Comparison of ENCODE assay signal across 10 cellular contexts in the genomic region with DNA sequence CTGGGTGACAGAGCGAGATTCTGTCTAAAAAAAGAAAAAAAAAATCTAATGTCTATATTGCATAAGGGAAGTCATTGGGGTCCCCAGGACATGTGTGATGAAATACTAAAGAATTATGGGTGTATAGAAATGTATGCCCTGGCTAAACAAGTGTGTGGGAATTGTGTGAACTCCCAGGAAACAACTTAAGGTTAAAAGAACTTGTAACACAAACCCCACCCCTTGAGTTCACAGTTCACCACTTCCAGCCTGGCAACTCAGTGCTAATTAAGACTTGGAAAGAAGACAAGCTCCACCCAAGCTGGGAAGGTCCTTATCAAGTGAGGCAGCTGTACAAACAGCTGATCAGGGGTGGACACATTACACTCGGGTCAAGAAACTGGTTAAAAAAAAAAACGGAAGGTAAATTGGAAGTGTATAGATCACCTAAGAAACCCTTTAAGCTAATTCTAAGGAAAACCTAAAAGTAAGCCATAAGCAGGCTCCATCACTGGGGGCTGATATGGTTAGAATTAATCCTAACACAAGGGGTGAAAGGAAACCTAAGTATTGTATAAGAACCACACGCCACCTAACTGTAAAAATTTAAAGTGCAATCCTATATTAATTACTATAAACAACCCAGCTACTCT. TPM values are rescaled to one million over a fixed set of nuclear protein-coding genes. Genes with fewer than 3 reads are reported as not detected.
DNase-seq lines count a peak whose midpoint lies in the region; ATAC-seq, FAIRE-seq and TF ChIP-seq lines count a peak whose summit lies in the region.
"Had no signal": no experiment of that assay in that cellular context is flagged by ENCODE, and none has a peak within 500 bp of the region (broad histone marks: within the 10 kb centered on the region; RNA-seq: fewer than 3 reads in every experiment).

No MANE protein-coding gene starts in this region.

- CTCF ChIA-PET in HEK293T (lab: Yijun Ruan, JAX), result interaction anchor here (0.6 to 1.3 kb wide), 3 partner anchors 8 to 120 kb away, joined by 3 read pairs; no protein-coding TSS in a partner anchor

- FAIRE-seq in frontal cortex (lab: Jason Lieb, UNC), result no peak

- H3K27me3 Mint-ChIP-seq in activated T-cell treated with anti-CD3 and anti-CD28 coated beads, Interleukin-2, amount 50 U/mL, for 4 hours (ENCODE audit: low read depth), result peaks cover 5% of the 10 kb centered on the region

- H3K4me3 ChIP-seq in esophagus muscularis mucosa, result no peak overlapping the region
- H3K4me3 ChIP-seq in thyroid gland (replicated peaks in 1 of 3), result no peak overlapping the region

- no peak for TF ChIP-seq POLR2A in esophagus muscularis mucosa (IDR thresholded peaks at IDR 0.05; ENCODE audit: low read depth)
- TF ChIP-seq POLR2A in thyroid gland (IDR thresholded peaks at IDR 0.05), result no peak

- H3K36me3 Mint-ChIP-seq in activated T-cell treated with anti-CD3 and anti-CD28 coated beads, Interleukin-2, amount 50 U/mL, for 4 hours (ENCODE audit: insufficient read depth), result no peaks in the 10 kb centered on the region

- H3K27ac ChIP-seq in esophagus muscularis mucosa (replicated peaks in 1 of 4), result peak overlapping the region; percentile 78 to 88 (median 84)
- H3K27ac ChIP-seq in thyroid gland, result peak overlapping the region; percentile 87 to 95 (median 92)

- no peak for ATAC-seq in activated T-cell treated with anti-CD3 and anti-CD28 coated beads, Interleukin-2, amount 50 U/mL, for 4 hours
- ATAC-seq in HG02588 (IDR thresholded peaks at IDR 0.05; ENCODE audit: unreplicated experiment), result no peak

- no peak for TF ChIP-seq EP300 in esophagus muscularis mucosa (IDR thresholded peaks at IDR 0.05)

- H3K4me1 Mint-ChIP-seq in activated T-cell treated with anti-CD3 and anti-CD28 coated beads, Interleukin-2, amount 50 U/mL, for 4 hours (ENCODE audit: low read depth), result peaks cover 48% of the 10 kb centered on the region

- no peaks in the 10 kb centered on the region for H3K9me3 Mint-ChIP-seq in activated T-cell treated with anti-CD3 and anti-CD28 coated beads, Interleukin-2, amount 50 U/mL, for 4 hours
- H3K9me3 Mint-ChIP-seq: activated B cell treated with CpG ODN at 0.5 μM for 24 hours, memory B cell had no signal

- intact Hi-C loops in esophagus muscularis mucosa (cut with DNase I), result loop anchor here (5.0 kb wide), 1 partner anchor 80 kb away; no protein-coding TSS in a partner anchor
- intact Hi-C loops in thyroid gland (cut with DNase I), result no loop called here

- peaks cover 0 to 9% (median 2%) of the 10 kb centered on the region in 4 donors for H3K36me3 ChIP-seq in esophagus muscularis mucosa
- H3K36me3 ChIP-seq in thyroid gland, result no peaks in the 10 kb centered on the region

- no peak for DNase-seq in activated T-cell treated with anti-CD3 and anti-CD28 coated beads, Interleukin-2, amount 50 U/mL, for 4 hours
- no peak for DNase-seq in activated T-cell treated with anti-CD3 and anti-CD28 coated beads, Interleukin-2, amount 50 U/mL, for 48 hours
- DNase-seq in NCI-H774 (lab: John Stamatoyannopoulos, UW), result peak; percentile 75
- no peak for DNase-seq in esophagus muscularis mucosa (ENCODE audit: extremely low spot score)
- peak; percentile 41 to 43 for DNase-seq in thyroid gland
- DNase-seq in frontal cortex (ENCODE audit: low spot score in 2 of 2), result no peak
- no peak for DNase-seq in HEK293T (ENCODE audit: extremely low spot score)
- DNase-seq: activated B cell treated with CpG ODN at 0.5 μM for 24 hours had no signal

- POLR2A ChIA-PET in HEK293T (lab: Yijun Ruan, JAX), result interaction anchor here (1.0 kb wide), 1 partner anchor 94 kb away, joined by 3 read pairs; a partner anchor contains a TSS

- TF ChIP-seq CTCF in esophagus muscularis mucosa (IDR thresholded peaks at IDR 0.05) (no peak), thyroid gland (IDR thresholded peaks at IDR 0.05) (no peak)

- WGBS in esophagus muscularis mucosa, result 43% methylated on average over 4 of the region's 4 CpGs
- WGBS in thyroid gland, 2 donors, result 42 to 48% methylated on average over 4 of the region's 4 CpGs

- no peaks in the 10 kb centered on the region for H3K9me3 ChIP-seq in esophagus muscularis mucosa
- no peaks in the 10 kb centered on the region for H3K9me3 ChIP-seq in thyroid gland

- peak overlapping the region; percentile 25 for H3K4me3 Mint-ChIP-seq in activated T-cell treated with anti-CD3 and anti-CD28 coated beads, Interleukin-2, amount 50 U/mL, for 4 hours
- H3K4me3 Mint-ChIP-seq: activated B cell treated with CpG ODN at 0.5 μM for 24 hours, memory B cell had no signal

- H3K27me3 ChIP-seq in esophagus muscularis mucosa (no peaks in the 10 kb centered on the region), thyroid gland (no peaks in the 10 kb centered on the region)

- H3K4me1 ChIP-seq in esophagus muscularis mucosa (peaks cover 36 to 47% (median 45%) of the 10 kb centered on the region in 4 donors), thyroid gland (peaks cover 36 to 41% of the 10 kb centered on the region in 2 donors)

TF ChIP-seq in HEK293T, 16 proteins besides CTCF, POLR2A, EP300 and RAD21:
- TF ChIP-seq, protein P1, sequence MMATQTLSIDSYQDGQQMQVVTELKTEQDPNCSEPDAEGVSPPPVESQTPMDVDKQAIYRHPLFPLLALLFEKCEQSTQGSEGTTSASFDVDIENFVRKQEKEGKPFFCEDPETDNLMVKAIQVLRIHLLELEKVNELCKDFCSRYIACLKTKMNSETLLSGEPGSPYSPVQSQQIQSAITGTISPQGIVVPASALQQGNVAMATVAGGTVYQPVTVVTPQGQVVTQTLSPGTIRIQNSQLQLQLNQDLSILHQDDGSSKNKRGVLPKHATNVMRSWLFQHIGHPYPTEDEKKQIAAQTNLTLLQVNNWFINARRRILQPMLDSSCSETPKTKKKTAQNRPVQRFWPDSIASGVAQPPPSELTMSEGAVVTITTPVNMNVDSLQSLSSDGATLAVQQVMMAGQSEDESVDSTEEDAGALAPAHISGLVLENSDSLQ (IDR thresholded peaks at IDR 0.05), result no peak
- TF ChIP-seq HDGF (IDR thresholded peaks at IDR 0.05; ENCODE audit: borderline replicate concordance) (no peak), SUZ12 (IDR thresholded peaks at IDR 0.05) (no peak), ZNF384 (IDR thresholded peaks at IDR 0.05) (no peak), CTBP1 (IDR thresholded peaks at IDR 0.05; ENCODE audit: borderline replicate concordance) (no peak), ELF4 (IDR thresholded peaks at IDR 0.05) (no peak), TARDBP (IDR thresholded peaks at IDR 0.05) (no peak), FOXA1 (IDR thresholded peaks at IDR 0.05) (no peak), LEF1 (IDR thresholded peaks at IDR 0.05; ENCODE audit: borderline replicate concordance) (no peak), L3MBTL2 (conservative IDR thresholded peaks at IDR 0.05) (no peak), ARNT (IDR thresholded peaks at IDR 0.05) (no peak), SP1 (IDR thresholded peaks at IDR 0.05) (no peak), FOXM1 (IDR thresholded peaks at IDR 0.05; ENCODE audit: borderline replicate concordance) (no peak), NFRKB (IDR thresholded peaks at IDR 0.05) (no peak), BHLHE40 (IDR thresholded peaks at IDR 0.05; ENCODE audit: borderline replicate concordance) (no peak), FOXK2 (IDR thresholded peaks at IDR 0.05) (no peak)

RNA-seq across cellular contexts. Expression of a gene that starts 25.2 kb away (rescaled TPM):
- total RNA-seq in activated T-cell treated with anti-CD3 and anti-CD28 coated beads, Interleukin-2, amount 50 U/mL, for 4 hours, result 1,000 to 10,000 TPM; 1,247 to 1,756 (median 1,527) TPM
- total RNA-seq in esophagus muscularis mucosa (100 to 1,000 TPM; 243 to 610 (median 499) TPM), thyroid gland (100 to 1,000 TPM; 398 to 842 (median 578) TPM), frontal cortex (55.4 TPM)

Comparison
In these comparisons a context has a peak if more than half of its experiments do, and no peak if none do; other contexts are left out.
1. DNase-seq: peak in NCI-H774 (single experiment) and thyroid gland (2 of 2); none in activated T-cell treated with anti-CD3 and anti-CD28 coated beads, Interleukin-2, amount 50 U/mL, for 4 hours (single experiment), activated T-cell treated with anti-CD3 and anti-CD28 coated beads, Interleukin-2, amount 50 U/mL, for 48 hours (0 of 2), esophagus muscularis mucosa (single experiment), frontal cortex (0 of 2) and HEK293T (single experiment).